8 cellular contexts compared by ENCODE assay signal in the genomic region with DNA sequence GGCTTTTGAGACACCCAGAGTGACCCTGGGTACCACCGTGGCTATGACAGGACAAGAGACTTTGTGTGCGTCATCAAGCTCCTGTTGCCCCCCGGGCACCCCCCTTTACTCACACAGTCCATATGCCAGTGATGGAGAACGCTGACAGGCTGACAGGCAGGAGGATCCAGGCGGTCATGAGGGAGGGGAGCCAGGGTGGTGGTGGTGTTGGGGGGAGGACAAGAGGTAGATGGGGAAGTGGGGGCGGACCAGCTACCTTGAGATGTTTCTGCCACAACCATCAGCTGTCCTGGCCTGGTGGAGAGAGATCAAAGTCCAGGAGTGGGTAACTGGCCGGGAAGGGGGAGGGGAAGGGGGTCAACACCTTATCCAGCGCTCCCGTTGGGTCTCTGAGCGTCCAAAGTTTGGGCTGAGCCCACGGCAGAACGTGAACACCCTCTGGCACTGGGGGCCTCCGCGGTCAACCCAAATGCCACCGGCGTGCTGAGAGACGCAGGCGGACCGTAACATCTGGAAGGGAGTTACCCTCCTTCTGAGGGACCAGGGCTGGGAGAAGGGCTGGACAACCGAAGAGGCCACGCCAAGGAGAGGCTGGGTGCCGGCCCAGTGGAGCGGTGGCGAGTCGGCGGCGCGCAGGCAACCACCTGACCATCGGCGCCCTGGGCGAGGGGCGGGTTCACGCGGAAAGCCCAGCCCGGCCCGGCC. TPM values are rescaled to one million over a fixed set of nuclear protein-coding genes. Genes with fewer than 3 reads are reported as not detected.
A peak's percentile ranks its signal among the peaks of the same experiment; 100 is the strongest.
DNase-seq lines count a peak whose midpoint lies in the region; ATAC-seq and TF ChIP-seq lines count a peak whose summit lies in the region.

No MANE protein-coding gene starts in this region.

- no peaks in the 10 kb centered on the region for H3K4me1 ChIP-seq in iPS-18a (ENCODE audit: control insufficient read depth, low read depth, low read length)
- peaks cover 53 to 68% (median 56%) of the 10 kb centered on the region in 3 donors for H3K4me1 ChIP-seq in skeletal muscle tissue (ENCODE audit: control insufficient read depth in 3 of 3, insufficient read depth in 3 of 3, low read length in 3 of 3)

- H3K9me3 ChIP-seq in iPS-18a (ENCODE audit: control insufficient read depth, low read depth, low read length) = no peaks in the 10 kb centered on the region
- no peaks in the 10 kb centered on the region for H3K9me3 ChIP-seq in skeletal muscle tissue (ENCODE audit: control insufficient read depth in 3 of 3, low read length in 3 of 3)

- in situ Hi-C loops in astrocyte of the spinal cord (cut with HindIII; ENCODE audit: low sequenced_read_pairs) = no loop called here

- peaks cover 14% of the 10 kb centered on the region for H3K36me3 ChIP-seq in iPS-18a (ENCODE audit: control insufficient read depth, low read depth, low read length)
- peaks cover 31 to 41% (median 40%) of the 10 kb centered on the region in 3 donors for H3K36me3 ChIP-seq in skeletal muscle tissue (ENCODE audit: control insufficient read depth in 3 of 3, insufficient read depth in 3 of 3, low read length in 3 of 3)

- ATAC-seq in GM21723 (IDR thresholded peaks at IDR 0.05; ENCODE audit: unreplicated experiment) = peak; percentile 44

- H3K4me3 ChIP-seq in GM12865 (ENCODE audit: low read depth, low read length) (peak overlapping the region; percentile 75), astrocyte of the spinal cord (ENCODE audit: low read depth, low read length) (peak overlapping the region; percentile 80), iPS-18a (ENCODE audit: low read length) (peak overlapping the region; percentile 93), skeletal muscle tissue (ENCODE audit: low read length in 3 of 3) (peak overlapping the region; percentile 82 to 100 (median 97))

- H3K9ac ChIP-seq in iPS-18a (ENCODE audit: low read length) (peak overlapping the region; percentile 84), skeletal muscle tissue (ENCODE audit: low read depth in 1 of 3, low read length in 3 of 3) (peak overlapping the region; percentile 82 to 97 (median 83))

- no peak for TF ChIP-seq CTCF in GM12865 (IDR thresholded peaks at IDR 0.05; ENCODE audit: insufficient read depth, low read depth, low read length, missing control alignments)
- TF ChIP-seq CTCF in astrocyte of the spinal cord (IDR thresholded peaks at IDR 0.05; ENCODE audit: low read depth, low read length) = no peak

- no peaks in the 10 kb centered on the region for H3K27me3 ChIP-seq in iPS-18a (ENCODE audit: control insufficient read depth, insufficient read depth, low read length)
- no peaks in the 10 kb centered on the region for H3K27me3 ChIP-seq in skeletal muscle tissue (ENCODE audit: control insufficient read depth in 3 of 3, insufficient read depth in 3 of 3, low read length in 3 of 3)

- no peak for DNase-seq in GM12865 (ENCODE audit: low read depth)
- DNase-seq in HuH-7 (ENCODE audit: low spot score) = peak; percentile 47
- peak; percentile 37 for DNase-seq in astrocyte of the spinal cord (ENCODE audit: low read depth, low spot score)
- no peak for DNase-seq in central memory CD4-positive, alpha-beta T cell
- DNase-seq in GM19240 (ENCODE audit: insufficient read length, low spot score) = no peak

- H3K27ac ChIP-seq in iPS-18a (ENCODE audit: low read length) (no peak overlapping the region), skeletal muscle tissue (ENCODE audit: low read depth, low read length) (peak overlapping the region; percentile 88)

RNA-seq across cellular contexts. Expression of a gene that starts 0.6 kb away (rescaled TPM):
- 4.7 TPM for total RNA-seq in skeletal muscle tissue

RNA-seq across cellular contexts. Expression of a gene that starts 6.4 kb away (rescaled TPM):
- 74.1 TPM for total RNA-seq in skeletal muscle tissue

RNA-seq across cellular contexts. Expression of a gene that starts 9.9 kb away (rescaled TPM):
- 31.8 TPM for total RNA-seq in skeletal muscle tissue

RNA-seq across cellular contexts. Expression of a gene that starts 14.1 kb away (rescaled TPM):
- total RNA-seq in skeletal muscle tissue = 24.0 TPM

RNA-seq across cellular contexts. Expression of a gene that starts 17.7 kb away (rescaled TPM):
- total RNA-seq in skeletal muscle tissue = 17.7 TPM

Comparison
In these comparisons a context has a peak if more than half of its experiments do, and no peak if none do; other contexts are left out.
1. DNase-seq: peak in HuH-7 (single experiment) and astrocyte of the spinal cord (single experiment); none in GM12865 (single experiment), central memory CD4-positive, alpha-beta T cell (single experiment) and GM19240 (single experiment).
2. Peak in every context shown above with its lines, with median percentiles within 50 percentile points of each other: H3K4me3 ChIP-seq.